In genomic region chr11:69637956-69638871, GRCh38 we compare ENCODE assay signal across 9 cellular contexts. TPM values are rescaled to one million over a fixed set of nuclear protein-coding genes. Genes with fewer than 3 reads are reported as not detected.
DNase-seq lines count a peak whose midpoint lies in the region; ATAC-seq, FAIRE-seq and TF ChIP-seq lines count a peak whose summit lies in the region.
"Had no signal": no experiment of that assay in that cellular context is flagged by ENCODE, and none has a peak within 500 bp of the region (broad histone marks: within the 10 kb centered on the region; RNA-seq: fewer than 3 reads in every experiment).

No MANE protein-coding gene starts in this region.

- H3K27ac Mint-ChIP-seq in activated naive CD8-positive, alpha-beta T cell treated with anti-CD3 and anti-CD28 coated beads, Interleukin-2, amount 50 U/mL, for 24 hours, result no peak overlapping the region

- H3K4me2 ChIP-seq in hepatocyte, result peak overlapping the region; percentile 92

- H2AFZ ChIP-seq in hepatocyte, result peak overlapping the region; percentile 44

- no peaks in the 10 kb centered on the region for H4K20me1 ChIP-seq in hepatocyte (ENCODE audit: insufficient read depth, poor library complexity, severe bottlenecking)

- H3K27ac ChIP-seq in hepatocyte (peak overlapping the region; percentile 59), sigmoid colon (peak overlapping the region in 3 of 4 donors; percentile 11 to 72 (median 66))

- FAIRE-seq in HTR-8/SVneo (lab: Jason Lieb, UNC), result peak; percentile 81
- FAIRE-seq: frontal cortex had no signal

- H3K9me3 ChIP-seq in hepatocyte (ENCODE audit: low read depth), result no peaks in the 10 kb centered on the region
- H3K9me3 ChIP-seq in sigmoid colon, result no peaks in the 10 kb centered on the region

- no peak for TF ChIP-seq CTCF in hepatocyte (IDR thresholded peaks at IDR 0.05; ENCODE audit: poor library complexity)
- TF ChIP-seq CTCF in sigmoid colon (IDR thresholded peaks at IDR 0.05), result no peak

- H3K4me1 ChIP-seq in hepatocyte (ENCODE audit: insufficient read depth) (peaks cover 45% of the 10 kb centered on the region), sigmoid colon (peaks cover 0 to 75% (median 70%) of the 10 kb centered on the region in 4 donors)

- TF ChIP-seq POLR2A in sigmoid colon (IDR thresholded peaks at IDR 0.05), result no peak

- peak overlapping the region; percentile 40 for H3K4me3 Mint-ChIP-seq in activated naive CD8-positive, alpha-beta T cell treated with anti-CD3 and anti-CD28 coated beads, Interleukin-2, amount 50 U/mL, for 24 hours

- DNase-seq in AG08395 (ENCODE audit: low spot score), result peak; percentile 55
- peak; percentile 51 for DNase-seq in HTR-8/SVneo (ENCODE audit: insufficient read length, low spot score)
- DNase-seq in activated naive CD8-positive, alpha-beta T cell treated with anti-CD3 and anti-CD28 coated beads, Interleukin-2, amount 50 U/mL, for 24 hours, result peak; percentile 14
- peak; percentile 83 for DNase-seq in hepatocyte (ENCODE audit: low spot score)
- peak; percentile 64 for DNase-seq in sigmoid colon
- no peak for DNase-seq in nucleus accumbens (lab: John Stamatoyannopoulos, UW)

- H3K27me3 ChIP-seq in hepatocyte (peaks cover 12% of the 10 kb centered on the region), sigmoid colon (peaks cover 46 to 91% (median 81%) of the 10 kb centered on the region in 3 donors)

- 2% methylated on average over 60 of the region's 76 CpGs for whole genome bisulfite sequencing in hepatocyte (ENCODE audit: low lambda C conversion rate, missing lambda C conversion rate)
- 2% methylated on average over 76 of the region's 76 CpGs for WGBS in sigmoid colon, 2 donors

- intact Hi-C loops in sigmoid colon (cut with DNase I), result loop anchor here (5.0 kb wide), 1 partner anchor 196 kb away; no protein-coding TSS in a partner anchor

- H3K79me2 ChIP-seq in hepatocyte, result peaks cover 20% of the 10 kb centered on the region

- H3K27me3 Mint-ChIP-seq in activated naive CD8-positive, alpha-beta T cell treated with anti-CD3 and anti-CD28 coated beads, Interleukin-2, amount 50 U/mL, for 24 hours, result peaks cover 50% of the 10 kb centered on the region

- TF ChIP-seq EP300 in sigmoid colon (IDR thresholded peaks at IDR 0.05), result no peak

- H3K36me3 ChIP-seq in hepatocyte (replicated peaks; ENCODE audit: insufficient read depth, low read depth), result no peaks in the 10 kb centered on the region
- H3K36me3 ChIP-seq in sigmoid colon, result no peaks in the 10 kb centered on the region

- H3K9me2 ChIP-seq in hepatocyte (replicated peaks; ENCODE audit: insufficient read depth), result no peaks in the 10 kb centered on the region

- H3K4me3 ChIP-seq in hepatocyte (peak overlapping the region; percentile 15), sigmoid colon (peak overlapping the region in 3 of 4 donors; percentile 35 to 45 (median 42))

- no peak for ATAC-seq in activated naive CD8-positive, alpha-beta T cell treated with anti-CD3 and anti-CD28 coated beads, Interleukin-2, amount 50 U/mL, for 24 hours
- no peak for ATAC-seq in HG02884 (IDR thresholded peaks at IDR 0.05; ENCODE audit: unreplicated experiment)
- ATAC-seq in GM18909 (IDR thresholded peaks at IDR 0.05; ENCODE audit: poor library complexity, unreplicated experiment), result no peak

- H3K36me3 Mint-ChIP-seq in activated naive CD8-positive, alpha-beta T cell treated with anti-CD3 and anti-CD28 coated beads, Interleukin-2, amount 50 U/mL, for 24 hours (ENCODE audit: low read depth), result no peaks in the 10 kb centered on the region

- H3K4me1 Mint-ChIP-seq in activated naive CD8-positive, alpha-beta T cell treated with anti-CD3 and anti-CD28 coated beads, Interleukin-2, amount 50 U/mL, for 24 hours, result peaks cover 34% of the 10 kb centered on the region

- H3K9me3 Mint-ChIP-seq in activated naive CD8-positive, alpha-beta T cell treated with anti-CD3 and anti-CD28 coated beads, Interleukin-2, amount 50 U/mL, for 24 hours, result no peaks in the 10 kb centered on the region

RNA-seq across cellular contexts. Expression of gene CCND1, which starts 2.7 kb away (rescaled TPM):
- total RNA-seq in hepatocyte, result 69.6 and 80.2 TPM in 2 replicates
- polyA plus RNA-seq in hepatocyte, result 81.9 and 82.9 TPM in 2 replicates
- total RNA-seq in sigmoid colon, result 10 to 100 TPM in 3 of 4 donors, 1 to 10 TPM in 1; 7.7 to 56.8 (median 31.1) TPM
- 10 to 100 TPM; 12.0 to 18.8 (median 14.8) TPM for polyA plus RNA-seq in sigmoid colon

RNA-seq across cellular contexts. Expression of gene LTO1, which starts 36.9 kb away (rescaled TPM):
- total RNA-seq in hepatocyte, result 13.4 and 32.9 TPM in 2 replicates
- 12.6 and 19.6 TPM in 2 replicates for polyA plus RNA-seq in hepatocyte
- 10 to 100 TPM; 19.3 to 42.9 (median 21.0) TPM for total RNA-seq in sigmoid colon
- polyA plus RNA-seq in sigmoid colon, result 10 to 100 TPM; 12.0 to 25.7 (median 16.2) TPM

Comparison
In these comparisons a context has a peak if more than half of its experiments do, and no peak if none do; other contexts are left out.
1. DNase-seq: peak in AG08395 (single experiment), HTR-8/SVneo (single experiment), activated naive CD8-positive, alpha-beta T cell treated with anti-CD3 and anti-CD28 coated beads, Interleukin-2, amount 50 U/mL, for 24 hours (single experiment), hepatocyte (single experiment) and sigmoid colon (single experiment); none in nucleus accumbens (0 of 56).